In the genomic region with DNA sequence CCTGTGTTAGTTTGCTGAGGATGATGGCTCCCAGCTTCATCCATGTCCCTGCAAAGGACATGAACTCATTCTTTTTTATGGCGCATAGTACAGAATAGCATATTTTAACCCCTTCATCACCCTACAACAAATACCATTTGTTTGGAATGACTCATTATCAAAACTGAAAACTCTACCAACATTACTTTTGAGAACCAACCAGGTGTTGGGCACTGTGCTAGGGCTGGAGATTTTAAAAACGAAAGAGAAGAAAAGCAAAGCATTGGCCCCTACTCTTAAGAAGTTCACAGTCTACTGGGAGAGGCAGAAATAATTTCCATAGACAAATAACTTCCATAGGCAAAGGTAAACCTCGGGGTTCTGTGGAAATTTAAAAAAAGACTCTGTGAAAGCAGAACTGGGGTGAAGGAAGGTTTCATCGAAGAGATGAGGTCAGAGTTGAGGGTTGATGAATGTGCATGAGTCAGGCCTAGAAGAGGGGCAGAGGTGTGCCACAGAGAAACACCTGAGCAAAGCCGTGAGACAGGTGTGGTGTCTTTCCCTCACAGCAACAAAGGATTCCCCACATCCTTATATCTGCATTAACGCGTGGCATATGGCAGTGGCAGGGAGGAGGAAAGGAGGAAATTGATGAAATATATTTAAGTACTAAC, we compare ENCODE assay signal across 11 cellular contexts. TPM values are rescaled to one million over a fixed set of nuclear protein-coding genes. Genes with fewer than 3 reads are reported as not detected.
A peak's percentile ranks its signal among the peaks of the same experiment; 100 is the strongest.
DNase-seq lines count a peak whose midpoint lies in the region; ATAC-seq and TF ChIP-seq lines count a peak whose summit lies in the region.
"Had no signal": no experiment of that assay in that cellular context is flagged by ENCODE, and none has a peak within 500 bp of the region (broad histone marks: within the 10 kb centered on the region; RNA-seq: fewer than 3 reads in every experiment).

No MANE protein-coding gene starts in this region.

- peak overlapping the region; percentile 15 for H3K27ac Mint-ChIP-seq in Calu3 (ENCODE audit: unreplicated experiment)
- H3K27ac Mint-ChIP-seq in dendritic cell treated with granulocyte-macrophage colony-stimulating factor and Interleukin-4, amounts not matched to agents 40 ng/mL and 50 ng/mL, for 4 days: peak overlapping the region; percentile 43
- H3K27ac Mint-ChIP-seq: activated naive CD4-positive, alpha-beta T cell treated with anti-CD3 and anti-CD28 coated beads, Interleukin-2, amount 50 U/mL, for 24 hours; T-helper 2 cell treated with Interferon-gamma antibody and Interleukin-4, amounts not matched to agents 5 μg/mL and 100 μg/mL, for 36 hours had no signal

- no peaks in the 10 kb centered on the region for H3K36me3 ChIP-seq in HCT116 (ENCODE audit: control insufficient read depth in 1 of 2, insufficient read depth in 2 of 2, low read length in 2 of 2)
- no peaks in the 10 kb centered on the region for H3K36me3 ChIP-seq in tibial artery

- H3K4me2 ChIP-seq in HCT116 (ENCODE audit: low read length): peak overlapping the region; percentile 36; the same call in 1 of the 2 replicates

- H3K9ac ChIP-seq in HCT116 (ENCODE audit: low read length): no peak overlapping the region
- H3K9ac ChIP-seq: parathyroid adenoma had no signal

- H3K27ac ChIP-seq in HCT116 (ENCODE audit: low read depth, low read length) (no peak overlapping the region), tibial artery (no peak overlapping the region)
- H3K27ac ChIP-seq: parathyroid adenoma had no signal

- no peaks in the 10 kb centered on the region for H3K27me3 Mint-ChIP-seq in Calu3 (ENCODE audit: unreplicated experiment)
- H3K27me3 Mint-ChIP-seq in dendritic cell treated with granulocyte-macrophage colony-stimulating factor and Interleukin-4, amounts not matched to agents 40 ng/mL and 50 ng/mL, for 4 days: peaks cover 17% of the 10 kb centered on the region
- H3K27me3 Mint-ChIP-seq: activated naive CD4-positive, alpha-beta T cell treated with anti-CD3 and anti-CD28 coated beads, Interleukin-2, amount 50 U/mL, for 24 hours had no signal

- no peak for TF ChIP-seq CTCF in Calu3 (IDR thresholded peaks at IDR 0.05; ENCODE audit: unreplicated experiment)
- no peak for TF ChIP-seq CTCF in HCT116 (IDR thresholded peaks at IDR 0.05 in 2 of 3, conservative IDR thresholded peaks at IDR 0.05 in 1 of 3; ENCODE audit: borderline replicate concordance in 1 of 3, insufficient read depth in 1 of 3, low read depth in 2 of 3, low read length in 2 of 3)
- no peak for TF ChIP-seq CTCF in tibial artery (IDR thresholded peaks at IDR 0.05)

- H3K27me3 ChIP-seq in HCT116 (ENCODE audit: insufficient read depth, low read length) (no peaks in the 10 kb centered on the region), tibial artery (peaks cover 0 to 9% of the 10 kb centered on the region in 2 donors)

- no peaks in the 10 kb centered on the region for H3K9me3 Mint-ChIP-seq in Calu3 (ENCODE audit: low read depth, unreplicated experiment)
- no peaks in the 10 kb centered on the region for H3K9me3 Mint-ChIP-seq in dendritic cell treated with granulocyte-macrophage colony-stimulating factor and Interleukin-4, amounts not matched to agents 40 ng/mL and 50 ng/mL, for 4 days
- H3K9me3 Mint-ChIP-seq: activated naive CD4-positive, alpha-beta T cell treated with anti-CD3 and anti-CD28 coated beads, Interleukin-2, amount 50 U/mL, for 24 hours; T-helper 2 cell treated with Interferon-gamma antibody and Interleukin-4, amounts not matched to agents 5 μg/mL and 100 μg/mL, for 36 hours had no signal

- BruUV-seq in Calu3 (replicated peaks; lab: Mats Ljungman, UMichigan) (no TSS peak), HCT116 (replicated peaks; lab: Mats Ljungman, UMichigan) (no TSS peak)

- RAD21 ChIA-PET in HCT116 (lab: Charles Lee; ENCODE audit: low non-redundant PET in 1 of 2, low total read pairs in 2 of 2, uncharacterized antibody in 2 of 2, unreplicated experiment in 2 of 2): no interaction called here

- H3K4me3 ChIP-seq in HCT116 (replicated peaks in 1 of 2; ENCODE audit: low read depth in 1 of 2, low read length in 2 of 2): no peak overlapping the region
- H3K4me3 ChIP-seq in tibial artery: no peak overlapping the region

- DNase-seq in Calu3 (peak; percentile 11), HCT116 (ENCODE audit: low read depth, low spot score) (no peak), NCI-H345 (lab: John Stamatoyannopoulos, UW) (peak; percentile 89), activated gamma-delta T cell (lab: John Stamatoyannopoulos, UW) (no peak), Right ventricle myocardium superior (no peak), HuH-7 (ENCODE audit: low spot score) (no peak), tibial artery (no peak)

- no peaks in the 10 kb centered on the region for H4K20me1 ChIP-seq in HCT116 (ENCODE audit: insufficient read depth)

- POLR2A ChIA-PET in HCT116 (lab: Charles Lee): no interaction called here

- no peak for TF ChIP-seq POLR2A in HCT116 (IDR thresholded peaks at IDR 0.05; ENCODE audit: borderline replicate concordance, extremely low read depth, insufficient read depth, insufficient read length)

- H3K4me1 ChIP-seq in HCT116 (ENCODE audit: control insufficient read depth in 1 of 2, insufficient read depth in 2 of 2, low read length in 2 of 2): peaks cover 3 to 11% of the 10 kb centered on the region in 2 experiments; a peak in 3 of 4 replicates
- no peaks in the 10 kb centered on the region for H3K4me1 ChIP-seq in tibial artery
- H3K4me1 ChIP-seq: parathyroid adenoma had no signal

- CTCF ChIA-PET in Calu3 (lab: Charles Lee): interaction anchor here (2.5 kb wide), 1 partner anchor 193 kb away, joined by 9 read pairs; no protein-coding TSS in a partner anchor
- CTCF ChIA-PET in HCT116 (lab: Charles Lee): no interaction called here

- no peak overlapping the region for H2AFZ ChIP-seq in HCT116 (ENCODE audit: low read depth, low read length, poor library complexity, severe bottlenecking)
- H2AFZ ChIP-seq: parathyroid adenoma had no signal

- H3K9me2 ChIP-seq in HCT116 (ENCODE audit: insufficient read depth): no peaks in the 10 kb centered on the region

- intact Hi-C loops in Calu3 (cut with micrococcal nuclease; ENCODE audit: unreplicated experiment): no loop called here
- intact Hi-C loops in HCT116 (cut with micrococcal nuclease): no loop called here
- intact Hi-C loops in dendritic cell treated with granulocyte-macrophage colony-stimulating factor and Interleukin-4, amounts not matched to agents 40 ng/mL and 50 ng/mL, for 4 days (cut with micrococcal nuclease): loop anchor here (5.0 kb wide), 1 partner anchor 70 kb away; no protein-coding TSS in a partner anchor
- intact Hi-C loops in Right ventricle myocardium superior (cut with DNase I): no loop called here
- intact Hi-C loops in tibial artery (cut with DNase I; ENCODE audit: low total_unique reads): no loop called here

- peaks cover 38% of the 10 kb centered on the region for H3K4me1 Mint-ChIP-seq in Calu3 (ENCODE audit: low read depth, unreplicated experiment)
- H3K4me1 Mint-ChIP-seq in dendritic cell treated with granulocyte-macrophage colony-stimulating factor and Interleukin-4, amounts not matched to agents 40 ng/mL and 50 ng/mL, for 4 days (ENCODE audit: low read depth): peaks cover 75% of the 10 kb centered on the region

- no peaks in the 10 kb centered on the region for H3K9me3 ChIP-seq in HCT116 (ENCODE audit: control insufficient read depth in 1 of 2, insufficient read depth in 1 of 2, low read depth in 1 of 2, low read length in 2 of 2)
- H3K9me3 ChIP-seq in tibial artery: no peaks in the 10 kb centered on the region

- H3K79me2 ChIP-seq in HCT116 (ENCODE audit: insufficient read depth, low read length): no peaks in the 10 kb centered on the region

- H3K4me3 Mint-ChIP-seq in Calu3 (ENCODE audit: low read depth, unreplicated experiment): no peak overlapping the region
- H3K4me3 Mint-ChIP-seq in dendritic cell treated with granulocyte-macrophage colony-stimulating factor and Interleukin-4, amounts not matched to agents 40 ng/mL and 50 ng/mL, for 4 days: peak overlapping the region; percentile 11
- H3K4me3 Mint-ChIP-seq: activated naive CD4-positive, alpha-beta T cell treated with anti-CD3 and anti-CD28 coated beads, Interleukin-2, amount 50 U/mL, for 24 hours; T-helper 2 cell treated with Interferon-gamma antibody and Interleukin-4, amounts not matched to agents 5 μg/mL and 100 μg/mL, for 36 hours had no signal

- ATAC-seq in HCT116 (peak; percentile 32; the same call in 1 of the 2 replicates), Right ventricle myocardium superior (ENCODE audit: poor library complexity) (no peak)

- H3K36me3 Mint-ChIP-seq in Calu3 (ENCODE audit: insufficient read depth, unreplicated experiment): no peaks in the 10 kb centered on the region
- H3K36me3 Mint-ChIP-seq in dendritic cell treated with granulocyte-macrophage colony-stimulating factor and Interleukin-4, amounts not matched to agents 40 ng/mL and 50 ng/mL, for 4 days (ENCODE audit: low read depth): no peaks in the 10 kb centered on the region
- H3K36me3 Mint-ChIP-seq: activated naive CD4-positive, alpha-beta T cell treated with anti-CD3 and anti-CD28 coated beads, Interleukin-2, amount 50 U/mL, for 24 hours had no signal

- TF ChIP-seq RAD21 in HCT116 (IDR thresholded peaks at IDR 0.05; ENCODE audit: low read depth): no peak

TF ChIP-seq in HCT116, 20 proteins besides CTCF, POLR2A, EP300 and RAD21:
- no peak for TF ChIP-seq YY1 (IDR thresholded peaks at IDR 0.05; ENCODE audit: extremely low read depth, insufficient replicate concordance, low read depth, low read length)
- TF ChIP-seq, protein P1, sequence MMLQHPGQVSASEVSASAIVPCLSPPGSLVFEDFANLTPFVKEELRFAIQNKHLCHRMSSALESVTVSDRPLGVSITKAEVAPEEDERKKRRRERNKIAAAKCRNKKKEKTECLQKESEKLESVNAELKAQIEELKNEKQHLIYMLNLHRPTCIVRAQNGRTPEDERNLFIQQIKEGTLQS (IDR thresholded peaks at IDR 0.05): no peak
- no peak for TF ChIP-seq SP1 (IDR thresholded peaks at IDR 0.05; ENCODE audit: low read depth)
- TF ChIP-seq ZNF274 (IDR thresholded peaks at IDR 0.05; ENCODE audit: low read depth, low read length): no peak
- TF ChIP-seq EGR1 (IDR thresholded peaks at IDR 0.05; ENCODE audit: low read depth): no peak

RNA-seq across cellular contexts. Expression of a gene that starts 51.0 kb away (rescaled TPM):
- 0.27 and 0.35 TPM in 2 replicates for total RNA-seq in Calu3 (2022)
- total RNA-seq in HCT116 (2021; ENCODE audit: unreplicated experiment): 1.5 TPM
- polyA plus RNA-seq in HCT116 (2012): 0.97 and 1.6 TPM in 2 replicates
- 0.51 TPM for total RNA-seq in Right ventricle myocardium superior

Comparison
In these comparisons a context has a peak if more than half of its experiments do, and no peak if none do; other contexts are left out.
1. DNase-seq: peak in Calu3 (single experiment) and NCI-H345 (single experiment); none in HCT116 (single experiment), activated gamma-delta T cell (single experiment), Right ventricle myocardium superior (single experiment), HuH-7 (single experiment) and tibial artery (0 of 2).